11 cellular contexts compared by ENCODE assay signal in the genomic region with DNA sequence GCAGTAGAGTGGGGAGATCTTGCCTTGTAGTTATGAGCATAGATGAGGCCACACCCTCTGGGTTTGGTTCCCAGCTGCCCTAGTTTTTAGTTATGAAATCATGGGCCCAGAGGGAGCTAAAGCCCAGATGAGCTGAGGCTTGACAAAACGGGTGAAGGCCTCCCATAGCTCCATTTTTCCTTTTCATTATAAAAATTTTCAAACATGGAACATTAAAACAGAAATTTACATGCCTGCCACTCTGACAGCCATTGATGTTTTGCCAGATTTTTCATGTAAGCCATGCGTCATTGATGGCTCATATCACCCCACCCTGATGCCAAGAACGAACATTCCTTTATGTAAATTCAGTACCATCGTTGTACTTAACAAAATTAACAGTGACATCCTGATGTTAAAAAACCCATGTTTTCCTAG.
DNase-seq lines count a peak whose midpoint lies in the region; ATAC-seq, FAIRE-seq and TF ChIP-seq lines count a peak whose summit lies in the region.
"Had no signal": no experiment of that assay in that cellular context is flagged by ENCODE, and none has a peak within 500 bp of the region (broad histone marks: within the 10 kb centered on the region; RNA-seq: fewer than 3 reads in every experiment).

No MANE protein-coding gene starts in this region.

- H3K27ac ChIP-seq in K562 (ENCODE audit: extremely low read depth, low read depth, low read length), result no peak overlapping the region
- H3K27ac ChIP-seq in left ventricle myocardium inferior (replicated peaks), result peak overlapping the region; percentile 65

- H3K9me1 ChIP-seq in K562 (ENCODE audit: control insufficient read depth, insufficient read depth, low read length), result no peaks in the 10 kb centered on the region

- 88% methylated on average over 4 of the region's 4 CpGs for WGBS in K562 (ENCODE audit: insufficient coverage, low coverage, missing lambda C conversion rate)

- H3K9me3 ChIP-seq in K562 (replicated peaks; ENCODE audit: control insufficient read depth, insufficient read depth, low read depth, low read length) (no peaks in the 10 kb centered on the region), left ventricle myocardium inferior (replicated peaks) (no peaks in the 10 kb centered on the region)

- peak; percentile 26 for FAIRE-seq in K562 (lab: Jason Lieb, UNC)

- H3K4me3 ChIP-seq in K562, result no peak overlapping the region
- no peak overlapping the region for H3K4me3 ChIP-seq in left ventricle myocardium inferior

- H3K4me2 ChIP-seq in K562 (ENCODE audit: insufficient read depth, low read length), result no peak overlapping the region

- H3K4me1 ChIP-seq in K562 (replicated peaks in 1 of 2; ENCODE audit: control insufficient read depth in 2 of 2, insufficient read depth in 2 of 2, low read length in 2 of 2) (peaks cover 5% of the 10 kb centered on the region in 2 experiments; a peak in 3 of 5 replicates), left ventricle myocardium inferior (peaks cover 49% of the 10 kb centered on the region)

- H3K36me3 ChIP-seq in K562 (ENCODE audit: control insufficient read depth, insufficient read depth, low read length), result peaks cover 92% of the 10 kb centered on the region
- peaks cover 58% of the 10 kb centered on the region for H3K36me3 ChIP-seq in left ventricle myocardium inferior

- BruUV-seq in K562 (replicated peaks; lab: Mats Ljungman, UMichigan), result no TSS peak

- no peak overlapping the region for H3K9ac ChIP-seq in K562 (ENCODE audit: insufficient read depth in 1 of 2, low read depth in 2 of 2, low read length in 2 of 2)

- CTCF ChIA-PET in K562 (lab: Yijun Ruan, JAX; ENCODE audit: low intra/inter-chr PET ratio), result no interaction called here

- TF ChIP-seq CTCF in K562 (IDR thresholded peaks at IDR 0.05 in 2 of 3, conservative IDR thresholded peaks at IDR 0.05 in 1 of 3; ENCODE audit: insufficient read depth in 2 of 3, low read depth in 1 of 3, low read length in 3 of 3) (no peak), left ventricle myocardium inferior (IDR thresholded peaks at IDR 0.05; ENCODE audit: borderline replicate concordance) (no peak)

- no peaks in the 10 kb centered on the region for H3K79me2 ChIP-seq in K562 (ENCODE audit: control insufficient read depth, insufficient read depth, low read length)

- H2AFZ ChIP-seq in K562 (ENCODE audit: low read depth, low read length), result no peak overlapping the region

- no peak for TF ChIP-seq POLR2A in K562 (conservative IDR thresholded peaks at IDR 0.05)

- intact Hi-C loops in K562 (cut with micrococcal nuclease), result no loop called here
- intact Hi-C loops in left ventricle myocardium inferior (cut with micrococcal nuclease), result loop anchor here (10.0 kb wide), 1 partner anchor 52 kb away; no protein-coding TSS in a partner anchor

- H4K20me1 ChIP-seq in K562 (replicated peaks; ENCODE audit: control insufficient read depth, insufficient read depth, low read length), result no peaks in the 10 kb centered on the region

- no peak for ATAC-seq in K562
- ATAC-seq: activated CD8-positive, alpha-beta memory T cell treated with anti-CD3 and anti-CD28 coated beads, Interleukin-2, amount 10 ng/mL, durations not matched to agents 7 days and 5 days had no signal

- H3K27me3 ChIP-seq in K562 (ENCODE audit: control insufficient read depth in 2 of 2, insufficient read depth in 2 of 2, low read length in 2 of 2), result no peaks in the 10 kb centered on the region
- no peaks in the 10 kb centered on the region for H3K27me3 ChIP-seq in left ventricle myocardium inferior (ENCODE audit: low read depth)

- DNase-seq in HS-5 (ENCODE audit: low read depth), result peak; percentile 84
- DNase-seq in K562 (ENCODE audit: extremely low read depth in 1 of 4, low spot score in 3 of 4), result no peak
- peak; percentile 38 for DNase-seq in left ventricle myocardium inferior
- peak; percentile 40 for DNase-seq in superior temporal gyrus (ENCODE audit: extremely low spot score)
- DNase-seq in stimulated activated CD4-positive, alpha-beta T cell treated with anti-CD3 and anti-CD28 coated beads, Interleukin-4, amount 100 ng/mL, for 1 hour, result no peak
- no peak for DNase-seq in NCI-H526 treated with DMSO at 0.1 percent for 48 hours (lab: John Stamatoyannopoulos, UW)
- DNase-seq in NCI-H526 (lab: John Stamatoyannopoulos, UW), result no peak
- DNase-seq in H4 (ENCODE audit: low spot score), result no peak
- DNase-seq: activated CD8-positive, alpha-beta memory T cell treated with anti-CD3 and anti-CD28 coated beads, Interleukin-2, amount 10 ng/mL, durations not matched to agents 7 days and 5 days; cortex of kidney; NCI-H345 had no signal

- TF ChIP-seq RAD21 in K562 (CRISPR knock-in tag; conservative IDR thresholded peaks at IDR 0.05 in 1 of 2, IDR thresholded peaks at IDR 0.05 in 1 of 2), result no peak

- in situ Hi-C loops in K562 (cut with MboI), result no loop called here

- no peak for TF ChIP-seq EP300 in K562 (IDR thresholded peaks at IDR 0.05; ENCODE audit: low read length)

- POLR2A ChIA-PET in K562 (lab: Yijun Ruan, JAX), result interaction anchor here (1.3 to 1.5 kb wide), 2 partner anchors 10 to 11 kb away, joined by 3 to 4 read pairs; no protein-coding TSS in a partner anchor

TF ChIP-seq in K562, 482 proteins besides CTCF, POLR2A, EP300 and RAD21:
- TF ChIP-seq, protein P1, sequence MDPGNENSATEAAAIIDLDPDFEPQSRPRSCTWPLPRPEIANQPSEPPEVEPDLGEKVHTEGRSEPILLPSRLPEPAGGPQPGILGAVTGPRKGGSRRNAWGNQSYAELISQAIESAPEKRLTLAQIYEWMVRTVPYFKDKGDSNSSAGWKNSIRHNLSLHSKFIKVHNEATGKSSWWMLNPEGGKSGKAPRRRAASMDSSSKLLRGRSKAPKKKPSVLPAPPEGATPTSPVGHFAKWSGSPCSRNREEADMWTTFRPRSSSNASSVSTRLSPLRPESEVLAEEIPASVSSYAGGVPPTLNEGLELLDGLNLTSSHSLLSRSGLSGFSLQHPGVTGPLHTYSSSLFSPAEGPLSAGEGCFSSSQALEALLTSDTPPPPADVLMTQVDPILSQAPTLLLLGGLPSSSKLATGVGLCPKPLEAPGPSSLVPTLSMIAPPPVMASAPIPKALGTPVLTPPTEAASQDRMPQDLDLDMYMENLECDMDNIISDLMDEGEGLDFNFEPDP (CRISPR knock-in tag; IDR thresholded peaks at IDR 0.05), result no peak
- TF ChIP-seq SPI1 (IDR thresholded peaks at IDR 0.05; ENCODE audit: borderline replicate concordance, low read depth, low read length), result no peak
- TF ChIP-seq KDM5B (IDR thresholded peaks at IDR 0.05; ENCODE audit: insufficient replicate concordance, low read depth, low read length), result no peak
- TF ChIP-seq ZNF717 (CRISPR knock-in tag; IDR thresholded peaks at IDR 0.05), result no peak
- TF ChIP-seq NELFE (IDR thresholded peaks at IDR 0.05; ENCODE audit: insufficient read depth, insufficient read length), result no peak
- TF ChIP-seq SMAD3 (CRISPR knock-in tag; conservative IDR thresholded peaks at IDR 0.05), result no peak
- no peak for TF ChIP-seq ZNF408 (CRISPR knock-in tag; IDR thresholded peaks at IDR 0.05; ENCODE audit: low read depth)
- no peak for TF ChIP-seq ZNF589 (CRISPR knock-in tag; IDR thresholded peaks at IDR 0.05; ENCODE audit: low read depth)
- TF ChIP-seq MTA2 (IDR thresholded peaks at IDR 0.05; ENCODE audit: low read depth), result no peak
- TF ChIP-seq FOXP1 (CRISPR knock-in tag; IDR thresholded peaks at IDR 0.05), result no peak
- TF ChIP-seq RHOXF2B (CRISPR knock-in tag; conservative IDR thresholded peaks at IDR 0.05), result no peak
- no peak for TF ChIP-seq SNIP1 (IDR thresholded peaks at IDR 0.05; ENCODE audit: low read depth)
- TF ChIP-seq ARID1B (IDR thresholded peaks at IDR 0.05), result no peak
- TF ChIP-seq MAFF (IDR thresholded peaks at IDR 0.05; ENCODE audit: low read length), result no peak

Comparison
In these comparisons a context has a peak if more than half of its experiments do, and no peak if none do; other contexts are left out.
1. DNase-seq: peak in HS-5 (single experiment), left ventricle myocardium inferior (single experiment) and superior temporal gyrus (single experiment); none in K562 (0 of 4), stimulated activated CD4-positive, alpha-beta T cell treated with anti-CD3 and anti-CD28 coated beads, Interleukin-4, amount 100 ng/mL, for 1 hour (single experiment), NCI-H526 treated with DMSO at 0.1 percent for 48 hours (single experiment), NCI-H526 (0 of 2) and H4 (single experiment).